Comparison of ENCODE assay signal across 8 cellular contexts in the genomic region with DNA sequence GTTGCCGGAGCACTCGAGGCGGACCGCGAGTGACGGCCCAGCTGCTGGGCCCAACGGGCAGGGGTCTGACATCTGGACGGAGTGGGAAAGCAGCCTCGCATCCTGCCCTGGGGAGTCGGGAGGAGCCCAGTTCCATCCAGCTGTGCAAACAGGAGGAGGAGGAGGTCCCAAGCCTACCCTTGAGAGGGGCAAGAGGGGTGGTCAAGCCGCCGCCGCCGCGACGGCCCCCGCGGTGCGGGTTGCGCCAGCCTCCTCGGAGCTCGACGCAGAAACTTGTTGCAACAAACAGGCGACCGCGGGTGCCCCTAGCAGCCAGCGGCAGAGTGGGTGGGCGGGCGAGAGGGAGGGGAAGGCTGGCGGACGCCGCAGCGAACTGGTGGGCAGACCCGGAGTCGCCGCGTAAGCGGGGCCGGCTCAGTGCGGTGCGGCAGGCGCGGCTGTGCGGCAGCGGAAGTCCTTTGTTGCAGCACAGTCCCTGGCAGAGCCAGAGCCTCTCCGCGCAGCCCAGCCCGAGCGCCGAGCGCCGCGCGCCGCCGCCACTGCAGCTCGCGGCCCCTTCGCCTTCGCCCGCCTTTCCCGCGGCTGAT. TPM values are rescaled to one million over a fixed set of nuclear protein-coding genes. Genes with fewer than 3 reads are reported as not detected.
DNase-seq lines count a peak whose midpoint lies in the region; ATAC-seq and TF ChIP-seq lines count a peak whose summit lies in the region.

A gene with protein sequence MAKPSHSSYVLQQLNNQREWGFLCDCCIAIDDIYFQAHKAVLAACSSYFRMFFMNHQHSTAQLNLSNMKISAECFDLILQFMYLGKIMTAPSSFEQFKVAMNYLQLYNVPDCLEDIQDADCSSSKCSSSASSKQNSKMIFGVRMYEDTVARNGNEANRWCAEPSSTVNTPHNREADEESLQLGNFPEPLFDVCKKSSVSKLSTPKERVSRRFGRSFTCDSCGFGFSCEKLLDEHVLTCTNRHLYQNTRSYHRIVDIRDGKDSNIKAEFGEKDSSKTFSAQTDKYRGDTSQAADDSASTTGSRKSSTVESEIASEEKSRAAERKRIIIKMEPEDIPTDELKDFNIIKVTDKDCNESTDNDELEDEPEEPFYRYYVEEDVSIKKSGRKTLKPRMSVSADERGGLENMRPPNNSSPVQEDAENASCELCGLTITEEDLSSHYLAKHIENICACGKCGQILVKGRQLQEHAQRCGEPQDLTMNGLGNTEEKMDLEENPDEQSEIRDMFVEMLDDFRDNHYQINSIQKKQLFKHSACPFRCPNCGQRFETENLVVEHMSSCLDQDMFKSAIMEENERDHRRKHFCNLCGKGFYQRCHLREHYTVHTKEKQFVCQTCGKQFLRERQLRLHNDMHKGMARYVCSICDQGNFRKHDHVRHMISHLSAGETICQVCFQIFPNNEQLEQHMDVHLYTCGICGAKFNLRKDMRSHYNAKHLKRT (plus strand): TSS at position 461 of the 587 bp plus-strand sequence. CDS start 16,735 bp downstream, outside the sequence.

- H3K4me3 ChIP-seq in left ventricle myocardium inferior (peak within 1 kb of the TSS; percentile 95), prostate gland (peak within 1 kb of the TSS; percentile 87 to 92), upper lobe of right lung (peak within 1 kb of the TSS; percentile 90)

- H3K27me3 Mint-ChIP-seq in T-helper 17 cell, result no peaks in the 10 kb centered on the region

- peak within 1 kb of the TSS; percentile 99 for H3K27ac Mint-ChIP-seq in T-helper 17 cell

- H3K36me3 Mint-ChIP-seq in T-helper 17 cell (ENCODE audit: low read depth), result peaks cover 8% of the 10 kb centered on the region

- TF ChIP-seq CTCF in left ventricle myocardium inferior (IDR thresholded peaks at IDR 0.05; ENCODE audit: borderline replicate concordance), result no peak
- TF ChIP-seq CTCF in prostate gland (IDR thresholded peaks at IDR 0.05), result peak in 1 of 4 experiments; percentile 4
- TF ChIP-seq CTCF in upper lobe of right lung (IDR thresholded peaks at IDR 0.05), result no peak

- H3K4me3 Mint-ChIP-seq in T-helper 17 cell, result peak within 1 kb of the TSS; percentile 99

- DNase-seq in ELR (ENCODE audit: low read depth) (peak; percentile 83), NCI-H1694 (lab: John Stamatoyannopoulos, UW) (peak; percentile 53), T-helper 17 cell (peak; percentile 72 to 80 (median 73)), amniotic stem cell (lab: John Stamatoyannopoulos, UW) (peak; percentile 49), left ventricle myocardium inferior (peak; percentile 89), prostate gland (ENCODE audit: low spot score) (peak; percentile 73), upper lobe of right lung (peak; percentile 96)

- no peaks in the 10 kb centered on the region for H3K27me3 ChIP-seq in left ventricle myocardium inferior (ENCODE audit: low read depth)
- no peaks in the 10 kb centered on the region for H3K27me3 ChIP-seq in prostate gland (replicated peaks; ENCODE audit: insufficient read depth)
- no peaks in the 10 kb centered on the region for H3K27me3 ChIP-seq in upper lobe of right lung

- peaks cover 64% of the 10 kb centered on the region for H3K4me1 Mint-ChIP-seq in T-helper 17 cell

- H3K4me1 ChIP-seq in left ventricle myocardium inferior (peaks cover 100% of the 10 kb centered on the region), prostate gland (replicated peaks) (peaks cover 6% of the 10 kb centered on the region), upper lobe of right lung (peaks cover 54% of the 10 kb centered on the region)

- intact Hi-C loops in left ventricle myocardium inferior (cut with micrococcal nuclease) (no loop called here), prostate gland (cut with DNase I) (no loop called here), upper lobe of right lung (cut with DNase I) (no loop called here)

- ATAC-seq in HG02571 (IDR thresholded peaks at IDR 0.05; ENCODE audit: unreplicated experiment) (peak; percentile 18), T-helper 17 cell (peak; percentile 44), upper lobe of right lung (peak; percentile 71)

- H3K27ac ChIP-seq in left ventricle myocardium inferior (replicated peaks) (peak within 1 kb of the TSS; percentile 100), prostate gland (peak within 1 kb of the TSS; percentile 98 to 99), upper lobe of right lung (peak within 1 kb of the TSS; percentile 98)

- H3K36me3 ChIP-seq in left ventricle myocardium inferior (no peaks in the 10 kb centered on the region), prostate gland (no peaks in the 10 kb centered on the region), upper lobe of right lung (no peaks in the 10 kb centered on the region)

- 0% methylated on average over 42 of the region's 63 CpGs for WGBS in prostate gland

- peak; percentile 63 for TF ChIP-seq POLR2A in prostate gland (IDR thresholded peaks at IDR 0.05)

- no peaks in the 10 kb centered on the region for H3K9me3 ChIP-seq in T-helper 17 cell (ENCODE audit: control insufficient read depth, low read length, poor library complexity, severe bottlenecking)
- no peaks in the 10 kb centered on the region for H3K9me3 ChIP-seq in left ventricle myocardium inferior (replicated peaks)
- no peaks in the 10 kb centered on the region for H3K9me3 ChIP-seq in prostate gland
- no peaks in the 10 kb centered on the region for H3K9me3 ChIP-seq in upper lobe of right lung

RNA-seq across cellular contexts. Expression of the gene that starts here (rescaled TPM):
- total RNA-seq in T-helper 17 cell (100 to 1,000 TPM; 109 to 137 TPM), left ventricle myocardium inferior (25.9 TPM), prostate gland (10 to 100 TPM; 56.5 to 74.3 TPM), upper lobe of right lung (47.9 TPM)

Comparison
In these comparisons a context has a peak if more than half of its experiments do, and no peak if none do; other contexts are left out.
1. Peak in every context shown above with its lines: DNase-seq, ATAC-seq, H3K4me3 ChIP-seq and H3K27ac ChIP-seq.
2. ATAC-seq: peak in every context shown above with its lines; median percentile 71 in upper lobe of right lung; 44 in T-helper 17 cell; 18 in HG02571.